ENCODE assay signal across 12 cellular contexts in genomic region chr2:31239842-31240198, GRCh38. TPM values are rescaled to one million over a fixed set of nuclear protein-coding genes. Genes with fewer than 3 reads are reported as not detected.
A peak's percentile ranks its signal among the peaks of the same experiment; 100 is the strongest.
DNase-seq lines count a peak whose midpoint lies in the region; ATAC-seq and TF ChIP-seq lines count a peak whose summit lies in the region.
"Had no signal": no experiment of that assay in that cellular context is flagged by ENCODE, and none has a peak within 500 bp of the region (broad histone marks: within the 10 kb centered on the region; RNA-seq: fewer than 3 reads in every experiment).

No MANE protein-coding gene starts in this region.

- H3K18ac ChIP-seq in H9 (ENCODE audit: insufficient read length, low read depth, low read length), result no peak overlapping the region

- no peak overlapping the region for H2AFZ ChIP-seq in H9 (ENCODE audit: low read length)

- H2AK5ac ChIP-seq in H9 (ENCODE audit: insufficient read length, low read length), result no peak overlapping the region

- H3K27ac Mint-ChIP-seq in H9, result no peak overlapping the region
- peak overlapping the region; percentile 9 for H3K27ac Mint-ChIP-seq in stimulated activated naive B cell treated with anti-CD40 and anti-IgM and Interleukin-4, amounts not matched to agents 10 μg/mL and 1 μg/mL and 100 μg/mL, for 72 hours
- H3K27ac Mint-ChIP-seq: activated naive CD8-positive, alpha-beta T cell treated with anti-CD3 and anti-CD28 coated beads, Interleukin-2, amount 10 ng/mL, durations not matched to agents 7 days and 5 days had no signal

- no peaks in the 10 kb centered on the region for H3K4me1 ChIP-seq in H9 (ENCODE audit: insufficient read depth, low read length)

- H2BK120ac ChIP-seq in H9 (ENCODE audit: low read depth, low read length, poor library complexity, severe bottlenecking), result no peak overlapping the region

- H3K56ac ChIP-seq in H9 (ENCODE audit: insufficient read length, low read depth, low read length), result no peak overlapping the region

- no peak overlapping the region for H3K4me3 Mint-ChIP-seq in H9
- no peak overlapping the region for H3K4me3 Mint-ChIP-seq in stimulated activated naive B cell treated with anti-CD40 and anti-IgM and Interleukin-4, amounts not matched to agents 10 μg/mL and 1 μg/mL and 100 μg/mL, for 72 hours
- H3K4me3 Mint-ChIP-seq: activated naive CD8-positive, alpha-beta T cell treated with anti-CD3 and anti-CD28 coated beads, Interleukin-2, amount 10 ng/mL, durations not matched to agents 7 days and 5 days had no signal

- no peaks in the 10 kb centered on the region for H3K9me3 Mint-ChIP-seq in H9
- H3K9me3 Mint-ChIP-seq in stimulated activated naive B cell treated with anti-CD40 and anti-IgM and Interleukin-4, amounts not matched to agents 10 μg/mL and 1 μg/mL and 100 μg/mL, for 72 hours, result no peaks in the 10 kb centered on the region
- H3K9me3 Mint-ChIP-seq: activated naive CD8-positive, alpha-beta T cell treated with anti-CD3 and anti-CD28 coated beads, Interleukin-2, amount 10 ng/mL, durations not matched to agents 7 days and 5 days had no signal

- H3K4me2 ChIP-seq in H9 (ENCODE audit: insufficient read depth, insufficient read length, low read length), result no peak overlapping the region

- H2BK5ac ChIP-seq in H9 (ENCODE audit: insufficient read length, low read length), result no peak overlapping the region

- H3T11ph ChIP-seq in H9 (ENCODE audit: low read length), result no peak overlapping the region

- H3K4me1 Mint-ChIP-seq in H9, result peaks cover 7 to 12% of the 10 kb centered on the region in 2 experiments
- peaks cover 32 to 46% of the 10 kb centered on the region in 2 donors for H3K4me1 Mint-ChIP-seq in stimulated activated naive B cell treated with anti-CD40 and anti-IgM and Interleukin-4, amounts not matched to agents 10 μg/mL and 1 μg/mL and 100 μg/mL, for 72 hours

- no peak overlapping the region for H3K9ac ChIP-seq in H9 (ENCODE audit: extremely low read depth, insufficient read length, low read length)

- no peak for TF ChIP-seq POLR2A in lower leg skin (IDR thresholded peaks at IDR 0.05)

- H2BK15ac ChIP-seq in H9 (ENCODE audit: low read depth, low read length), result no peak overlapping the region

- H3K23me2 ChIP-seq in H9 (ENCODE audit: insufficient read length, low read depth, low read length, poor library complexity, severe bottlenecking), result peaks cover under 1% of the 10 kb centered on the region

- no peak for ATAC-seq in stimulated activated naive B cell treated with anti-CD40 and anti-IgM and Interleukin-4, amounts not matched to agents 10 μg/mL and 1 μg/mL and 100 μg/mL, for 72 hours (replicated peaks)
- ATAC-seq in GM19397 (IDR thresholded peaks at IDR 0.05; ENCODE audit: unreplicated experiment), result no peak
- no peak for ATAC-seq in HG03280 (IDR thresholded peaks at IDR 0.05; ENCODE audit: unreplicated experiment)

- intact Hi-C loops in lower leg skin (cut with DNase I; ENCODE audit: low total_unique reads), result no loop called here

- peaks cover 8% of the 10 kb centered on the region for H3K27me3 Mint-ChIP-seq in H9 (ENCODE audit: low read depth)
- no peaks in the 10 kb centered on the region for H3K27me3 Mint-ChIP-seq in stimulated activated naive B cell treated with anti-CD40 and anti-IgM and Interleukin-4, amounts not matched to agents 10 μg/mL and 1 μg/mL and 100 μg/mL, for 72 hours

- H3K79me2 ChIP-seq in H9 (ENCODE audit: insufficient read depth, low read length), result no peaks in the 10 kb centered on the region

- H3K4ac ChIP-seq in H9 (ENCODE audit: low read depth, low read length), result no peak overlapping the region

- H3K14ac ChIP-seq in H9 (ENCODE audit: insufficient read depth, low read length), result no peak overlapping the region

- no peak overlapping the region for H3K23ac ChIP-seq in H9 (ENCODE audit: insufficient read length, low read depth, low read length)

- no peak overlapping the region for H2BK12ac ChIP-seq in H9 (ENCODE audit: insufficient read length, low read depth, low read length)

- H3K79me1 ChIP-seq in H9 (ENCODE audit: insufficient read depth, low read depth, low read length, poor library complexity, severe bottlenecking), result no peaks in the 10 kb centered on the region

- H3K27ac ChIP-seq in H9 (ENCODE audit: insufficient read length, low read depth, low read length), result no peak overlapping the region
- H3K27ac ChIP-seq: VCaP had no signal

- peaks cover 3% of the 10 kb centered on the region; the same call in 1 of the 2 replicates for H3K27me3 ChIP-seq in H9 (ENCODE audit: insufficient read depth, low read length)

- no peaks in the 10 kb centered on the region for H3K9me3 ChIP-seq in H9 (ENCODE audit: control insufficient read depth, low read depth, low read length)

- no peak overlapping the region for H4K5ac ChIP-seq in H9 (ENCODE audit: insufficient read length, low read depth, low read length)

- peaks cover 1 to 9% (median 5%) of the 10 kb centered on the region in 3 experiments; a peak in 4 of 7 replicates for H3K36me3 Mint-ChIP-seq in H9 (ENCODE audit: insufficient read depth in 1 of 3, low read depth in 3 of 3)
- H3K36me3 Mint-ChIP-seq in stimulated activated naive B cell treated with anti-CD40 and anti-IgM and Interleukin-4, amounts not matched to agents 10 μg/mL and 1 μg/mL and 100 μg/mL, for 72 hours, result peaks cover 7 to 10% of the 10 kb centered on the region in 2 donors
- H3K36me3 Mint-ChIP-seq: activated naive CD8-positive, alpha-beta T cell treated with anti-CD3 and anti-CD28 coated beads, Interleukin-2, amount 10 ng/mL, durations not matched to agents 7 days and 5 days had no signal

- no peak overlapping the region for H4K8ac ChIP-seq in H9 (replicated peaks; ENCODE audit: insufficient read length, low read depth, low read length)

- H4K20me1 ChIP-seq in H9 (ENCODE audit: control insufficient read depth, insufficient read depth, insufficient read length), result peaks cover 3% of the 10 kb centered on the region

- TF ChIP-seq CTCF in H9 (conservative IDR thresholded peaks at IDR 0.05) (no peak), lower leg skin (IDR thresholded peaks at IDR 0.05) (no peak)

- no peak overlapping the region for H3K4me3 ChIP-seq in lower leg skin (ENCODE audit: low read depth, poor library complexity, severe bottlenecking)

- no peak overlapping the region for H4K91ac ChIP-seq in H9 (ENCODE audit: insufficient read length, low read depth, low read length)

- DNase-seq in H9 (peak; percentile 29), epidermal melanocyte (ENCODE audit: insufficient read length, low spot score) (peak; percentile 30), lower leg skin (ENCODE audit: low spot score in 2 of 2) (peak; percentile 56 to 86), NCI-H1694 treated with DMSO at 0.1 percent for 48 hours (lab: John Stamatoyannopoulos, UW) (no peak), NCI-H1436 (lab: John Stamatoyannopoulos, UW) (no peak)
- no peak for DNase-seq in stimulated activated naive B cell treated with anti-CD40 and anti-IgM and Interleukin-4, amounts not matched to agents 10 μg/mL and 1 μg/mL and 100 μg/mL, for 72 hours
- DNase-seq: activated naive CD8-positive, alpha-beta T cell treated with anti-CD3 and anti-CD28 coated beads, Interleukin-2, amount 10 ng/mL, durations not matched to agents 7 days and 5 days; DMS153; NCI-H774 had no signal

- no peak overlapping the region for H2BK20ac ChIP-seq in H9 (ENCODE audit: low read depth, low read length, poor library complexity, severe bottlenecking)

- WGBS in H9 (ENCODE audit: extremely low coverage, insufficient read length, low lambda C conversion rate), result no CpG with 5 or more reads among the region's 14 CpGs
- WGBS in lower leg skin, 2 donors, result 26 to 30% methylated on average over 10 to 14 of the region's 14 CpGs

RNA-seq across cellular contexts. Expression of gene EHD3, which starts 5.9 kb away (rescaled TPM):
- 8.3 TPM in 2 replicates for total RNA-seq in H9 (2021)
- total RNA-seq in lower leg skin, result 1 to 10 TPM; 2.8 to 4.3 (median 3.5) TPM

RNA-seq across cellular contexts. Expression of gene CAPN14, which starts 22.5 kb away (rescaled TPM):
- 0.07 and 0.09 TPM in 2 replicates for total RNA-seq in H9 (2021)
- total RNA-seq in lower leg skin, result 1 to 10 TPM in 1 of 4 donors, under 1 TPM in 3; 0.13 to 1.3 (median 0.54) TPM

Comparison
In these comparisons a context has a peak if more than half of its experiments do, and no peak if none do; other contexts are left out.
1. DNase-seq: peak in H9 (single experiment), epidermal melanocyte (single experiment) and lower leg skin (2 of 2); none in stimulated activated naive B cell treated with anti-CD40 and anti-IgM and Interleukin-4, amounts not matched to agents 10 μg/mL and 1 μg/mL and 100 μg/mL, for 72 hours (single experiment), NCI-H1694 treated with DMSO at 0.1 percent for 48 hours (single experiment) and NCI-H1436 (single experiment).